In the genomic region with DNA sequence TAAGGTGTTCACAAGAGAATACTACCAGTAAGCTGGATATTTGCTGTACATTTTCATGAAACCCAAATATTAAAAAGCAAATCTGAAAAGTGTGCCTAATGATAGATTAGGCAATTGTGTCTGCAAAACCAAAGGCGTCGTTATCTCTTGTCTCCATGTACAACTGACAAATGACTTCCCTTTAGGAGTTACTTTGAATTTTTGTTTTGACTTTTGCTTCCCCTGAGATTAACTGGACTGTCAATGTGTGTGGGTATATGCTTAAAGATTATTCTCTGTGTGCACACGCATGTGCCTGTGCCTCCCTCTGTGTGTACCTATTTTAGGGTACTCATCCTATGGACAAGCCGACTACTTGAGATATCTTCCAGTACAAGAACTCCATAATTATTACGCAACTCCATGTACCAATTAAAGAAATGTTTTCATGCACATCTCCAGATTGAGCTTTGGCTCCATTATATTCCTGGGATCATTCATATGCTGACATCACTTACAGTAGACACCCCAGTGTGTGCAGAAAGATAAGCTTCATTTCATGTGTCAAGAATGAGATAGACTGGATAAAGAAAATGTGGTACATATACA, we compare ENCODE assay signal across 23 cellular contexts.
"Had no signal": no experiment of that assay in that cellular context is flagged by ENCODE, and none has a peak within 500 bp of the region (broad histone marks: within the 10 kb centered on the region; RNA-seq: fewer than 3 reads in every experiment).

No MANE protein-coding gene starts in this region.

- H3K4me3 ChIP-seq: SJCRH30 had no signal

- H3K9me3 ChIP-seq: SJCRH30 had no signal

- H3K9ac ChIP-seq: KMS-11 had no signal

- ATAC-seq: Panc1, PC-3, Right ventricle myocardium inferior, SK-N-SH treated with all-trans-retinoic acid at 6 μM for 48 hours had no signal

- DNase-seq: Kasumi-1, MM.1S, NCI-H1092 treated with DMSO at 0.1 percent for 48 hours, NCI-H1436, NCI-H187, NCI-H2029, NCI-H2081 treated with DMSO at 0.1 percent for 48 hours, NCI-H2171, NCI-H226, NCI-H446, NCI-H510A, NCI-H524 treated with DMSO at 0.1 percent for 48 hours, NCI-H69, NCI-H774, PC-3, SHP77 treated with DMSO at 0.1 percent for 48 hours, SJCRH30 had no signal

- H3K4me2 ChIP-seq: KMS-11 had no signal

- H3K36me3 ChIP-seq: SJCRH30 had no signal

- H3K4me1 ChIP-seq: SJCRH30 had no signal

- H3K27me3 ChIP-seq: SJCRH30 had no signal

- H3K27ac ChIP-seq: HL-60, KMS-11, SJCRH30 had no signal

- FAIRE-seq: HTR-8/SVneo had no signal
